Comparison of ENCODE assay signal across 9 cellular contexts in genomic region chrX:103774070-103774642, GRCh38. TPM values are rescaled to one million over a fixed set of nuclear protein-coding genes. Genes with fewer than 3 reads are reported as not detected.
DNase-seq lines count a peak whose midpoint lies in the region; ATAC-seq lines count a peak whose summit lies in the region.
"Had no signal": no experiment of that assay in that cellular context is flagged by ENCODE, and none has a peak within 500 bp of the region (broad histone marks: within the 10 kb centered on the region; RNA-seq: fewer than 3 reads in every experiment).

No MANE protein-coding gene starts in this region.

- intact Hi-C loops in sciatic nerve (cut with DNase I) = no loop called here

- DNase-seq in DMS 273 (lab: John Stamatoyannopoulos, UW; ENCODE audit: unreplicated experiment) (peak; percentile 70), DMS 273 treated with DMSO at 0.1 percent for 48 hours (lab: John Stamatoyannopoulos, UW) (no peak), NCI-H748 (lab: John Stamatoyannopoulos, UW; ENCODE audit: unreplicated experiment) (peak; percentile 51), fibroblast of gingiva (ENCODE audit: low read depth) (peak; percentile 34), sciatic nerve (ENCODE audit: low spot score) (no peak)
- DNase-seq in effector CD4-positive, alpha-beta T cell = no peak
- no peak for DNase-seq in stimulated activated naive CD4-positive, alpha-beta T cell (lab: John Stamatoyannopoulos, UW)
- DNase-seq: activated B cell treated with CpG ODN at 0.5 μM for 24 hours had no signal

- ATAC-seq in sciatic nerve (peak; percentile 59), GM21786 (IDR thresholded peaks at IDR 0.05; ENCODE audit: unreplicated experiment) (no peak)

RNA-seq across cellular contexts. Expression of gene PLP1, which starts 2.5 kb away (rescaled TPM):
- 637 TPM for total RNA-seq in sciatic nerve
- total RNA-seq: activated B cell treated with CpG ODN at 0.5 μM for 24 hours had no signal

RNA-seq across cellular contexts. Expression of gene RAB9B, which starts 57.9 kb away (rescaled TPM):
- 3.8 TPM for total RNA-seq in sciatic nerve

Comparison
In these comparisons a context has a peak if more than half of its experiments do, and no peak if none do; other contexts are left out.
1. DNase-seq: peak in DMS 273 (single experiment), NCI-H748 (single experiment) and fibroblast of gingiva (single experiment); none in DMS 273 treated with DMSO at 0.1 percent for 48 hours (single experiment), sciatic nerve (single experiment), effector CD4-positive, alpha-beta T cell (single experiment) and stimulated activated naive CD4-positive, alpha-beta T cell (0 of 6).